In genomic region chr7:66682350-66683093, GRCh38 we compare ENCODE assay signal across 8 cellular contexts. TPM values are rescaled to one million over a fixed set of nuclear protein-coding genes. Genes with fewer than 3 reads are reported as not detected.
A peak's percentile ranks its signal among the peaks of the same experiment; 100 is the strongest.
DNase-seq lines count a peak whose midpoint lies in the region; ATAC-seq and TF ChIP-seq lines count a peak whose summit lies in the region.

No MANE protein-coding gene starts in this region.

- H3K4me1 ChIP-seq in tibial artery: peaks cover 0 to 35% (median 12%) of the 10 kb centered on the region in 4 donors

- H3K27ac ChIP-seq in tibial artery: peak overlapping the region; percentile 98 to 100

- H3K27me3 ChIP-seq in MG63: no peaks in the 10 kb centered on the region
- H3K27me3 ChIP-seq in tibial artery: no peaks in the 10 kb centered on the region

- TF ChIP-seq CTCF in cardiac fibroblast (IDR thresholded peaks at IDR 0.05; ENCODE audit: low read depth, low read length) (no peak), lower leg skin (IDR thresholded peaks at IDR 0.05) (no peak), tibial artery (IDR thresholded peaks at IDR 0.05) (no peak)

- DNase-seq in DMS 273 (lab: John Stamatoyannopoulos, UW; ENCODE audit: unreplicated experiment): peak; percentile 81
- no peak for DNase-seq in DMS 273 treated with DMSO at 0.1 percent for 48 hours (lab: John Stamatoyannopoulos, UW)
- DNase-seq in MG63: peak; percentile 41
- DNase-seq in cardiac fibroblast (ENCODE audit: low read depth in 2 of 2): peak; percentile 39 to 60
- DNase-seq in lower leg skin (ENCODE audit: low spot score in 2 of 2): peak in 1 of 2 donors; percentile 91
- peak in 1 of 2 donors; percentile 75 for DNase-seq in tibial artery
- DNase-seq in NCI-H2029 (lab: John Stamatoyannopoulos, UW): no peak

- H3K4me3 ChIP-seq in MG63: peak overlapping the region; percentile 91
- peak overlapping the region; percentile 91 to 98 for H3K4me3 ChIP-seq in cardiac fibroblast (replicated peaks in 1 of 2; ENCODE audit: low read depth in 2 of 2, low read length in 2 of 2)
- peak overlapping the region; percentile 77 for H3K4me3 ChIP-seq in lower leg skin (ENCODE audit: low read depth, poor library complexity, severe bottlenecking)
- H3K4me3 ChIP-seq in tibial artery: peak overlapping the region; percentile 83 to 93

- ATAC-seq in GM21825 (IDR thresholded peaks at IDR 0.05; ENCODE audit: unreplicated experiment): peak; percentile 29

- TF ChIP-seq POLR2A in lower leg skin (IDR thresholded peaks at IDR 0.05): no peak

- H3K9me3 ChIP-seq in MG63 (no peaks in the 10 kb centered on the region), tibial artery (no peaks in the 10 kb centered on the region)

- no peaks in the 10 kb centered on the region for H3K36me3 ChIP-seq in MG63
- H3K36me3 ChIP-seq in tibial artery: no peaks in the 10 kb centered on the region

- intact Hi-C loops in lower leg skin (cut with DNase I; ENCODE audit: low total_unique reads): no loop called here
- intact Hi-C loops in tibial artery (cut with DNase I; ENCODE audit: low total_unique reads): loop anchor here (1.0 to 2.0 kb wide), 3 partner anchors 28 to 58 kb away; partner anchors contain the start of genes KCTD7 and RABGEF1

- 1 to 2% methylated on average over 59 to 64 of the region's 66 CpGs for WGBS in lower leg skin, 2 donors

RNA-seq across cellular contexts. Expression of gene KCTD7, which starts 53.8 kb away (rescaled TPM):
- 3.0 and 18.5 TPM in 2 replicates for total RNA-seq in MG63 (2014; rRNA removed; shearing (Covaris generic); ENCODE audit: low replicate concordance)
- 1 to 10 TPM; 5.1 to 8.2 (median 6.1) TPM for total RNA-seq in lower leg skin

RNA-seq across cellular contexts. Expression of gene RABGEF1, which starts 58.0 kb away (rescaled TPM):
- total RNA-seq in MG63 (2014; rRNA removed; shearing (Covaris generic); ENCODE audit: low replicate concordance): 12.2 and 29.1 TPM in 2 replicates
- 10 to 100 TPM; 44.6 to 53.2 (median 48.1) TPM for total RNA-seq in lower leg skin

Comparison
In these comparisons a context has a peak if more than half of its experiments do, and no peak if none do; other contexts are left out.
1. DNase-seq: peak in DMS 273 (single experiment), MG63 (single experiment) and cardiac fibroblast (2 of 2); none in DMS 273 treated with DMSO at 0.1 percent for 48 hours (single experiment) and NCI-H2029 (single experiment).
2. Peak in every context shown above with its lines, with median percentiles within 50 percentile points of each other: H3K4me3 ChIP-seq.